ENCODE assay signal across 24 cellular contexts in the genomic region with DNA sequence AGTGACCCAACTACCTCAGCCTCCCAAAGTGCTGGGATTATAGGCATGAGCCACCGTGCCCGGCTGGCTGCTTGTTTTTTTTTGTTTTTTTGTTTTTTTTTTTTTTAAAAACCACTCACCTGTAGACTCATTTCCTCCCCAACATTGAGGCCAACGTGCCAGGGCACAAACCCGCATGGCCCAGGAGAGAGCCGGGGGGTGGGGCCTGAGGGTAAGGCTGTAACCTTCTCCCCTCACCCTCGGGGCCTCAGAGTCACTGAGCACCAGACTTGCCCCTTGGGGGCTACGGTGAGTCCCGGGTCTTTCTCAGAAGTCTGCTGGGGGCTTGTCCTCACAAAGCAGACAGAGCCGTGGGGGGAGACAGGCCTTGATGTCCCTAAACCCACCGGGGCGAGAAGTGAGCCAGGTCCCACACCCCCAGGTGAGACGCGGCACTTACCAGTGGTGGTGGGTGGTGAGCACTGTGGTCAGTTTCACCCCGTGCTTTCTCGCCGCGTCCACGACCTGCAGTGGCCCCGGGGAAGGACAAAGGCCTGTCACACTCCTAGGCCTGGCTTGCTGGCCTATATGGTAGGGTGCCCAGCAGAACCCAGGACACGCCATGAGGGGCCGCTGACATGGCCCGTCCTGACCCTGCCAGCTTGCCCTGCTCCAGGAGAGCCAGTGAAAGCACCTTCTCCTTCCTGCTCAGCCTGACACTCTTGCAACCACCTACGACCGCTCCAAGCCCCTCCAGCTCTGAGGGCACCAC. TPM values are rescaled to one million over a fixed set of nuclear protein-coding genes. Genes with fewer than 3 reads are reported as not detected.
"Had no signal": no experiment of that assay in that cellular context is flagged by ENCODE, and none has a peak within 500 bp of the region (broad histone marks: within the 10 kb centered on the region; RNA-seq: fewer than 3 reads in every experiment).

No MANE protein-coding gene starts in this region.

- H3K4me3 ChIP-seq: K562, PC-9, SJCRH30 had no signal

- H3K27me3 ChIP-seq: brain microvascular endothelial cell, SJCRH30 had no signal

- H3K36me3 ChIP-seq: brain microvascular endothelial cell, SJCRH30 had no signal

- DNase-seq: activated CD4-positive, alpha-beta T cell treated with anti-CD3 and anti-CD28 coated beads for 4 hours; activated CD8-positive, alpha-beta memory T cell treated with anti-CD3 and anti-CD28 coated beads, Interleukin-2, amount 50 U/mL, for 4 hours; activated CD8-positive, alpha-beta T cell treated with anti-CD3 and anti-CD28 coated beads for 36 hours; activated gamma-delta T cell treated with Interleukin-2 at 50 U/mL for 16 hours; activated naive CD4-positive, alpha-beta T cell treated with anti-CD3 and anti-CD28 coated beads, Interleukin-2, amount 10 ng/mL, durations not matched to agents 7 days and 5 days; activated naive CD8-positive, alpha-beta T cell treated with anti-CD3 and anti-CD28 coated beads for 36 hours; activated T-cell treated with anti-CD3 and anti-CD28 coated beads, Interleukin-2, amount 50 U/mL, for 72 hours; brain microvascular endothelial cell; Karpas-422; MM.1S; NCI-H1105 treated with DMSO at 0.1 percent for 48 hours; NCI-H1436 treated with DMSO at 0.1 percent for 48 hours; NCI-H187; NCI-H2081; NCI-H510A treated with DMSO at 0.1 percent for 48 hours; NCI-H69; PC-9; SJCRH30; SW 1271 had no signal

- H3K9me3 ChIP-seq: SJCRH30 had no signal

- H2AFZ ChIP-seq: PC-9 had no signal

- H3K27ac ChIP-seq: brain microvascular endothelial cell, PC-9, SJCRH30 had no signal

- ATAC-seq: activated CD4-positive, CD25-positive, alpha-beta regulatory T cell treated with anti-CD3 and anti-CD28 coated beads, Interleukin-2, amount 50 U/mL, for 24 hours; activated CD8-positive, alpha-beta T cell treated with anti-CD3 and anti-CD28 coated beads for 36 hours; activated T-cell treated with anti-CD3 and anti-CD28 coated beads, Interleukin-2, amount 50 U/mL, for 72 hours; K562; Right ventricle myocardium inferior; SK-N-SH treated with all-trans-retinoic acid at 6 μM for 48 hours had no signal

- H3K4me1 ChIP-seq: SJCRH30 had no signal

- H3K4me2 ChIP-seq: PC-9 had no signal

RNA-seq across cellular contexts. Expression of a gene that starts 28.5 kb away (rescaled TPM):
- total RNA-seq: activated CD8-positive, alpha-beta T cell treated with anti-CD3 and anti-CD28 coated beads for 36 hours; activated naive CD8-positive, alpha-beta T cell treated with anti-CD3 and anti-CD28 coated beads for 36 hours; activated T-helper 2 cell treated with anti-CD3 and anti-CD28 coated beads, Interferon-gamma antibody, Interleukin-2, Interleukin-4, amounts not matched to agents 10 μg/mL and 5 μg/mL and 100 μg/mL, durations not matched to agents 14 hours and 24 hours and 36 hours; K562; PC-9; Right ventricle myocardium inferior; SJCRH30 had no signal
- polyA plus RNA-seq: K562 had no signal
